8 cellular contexts compared by ENCODE assay signal in genomic region chr1:165914136-165914798, GRCh38.
A peak's percentile ranks its signal among the peaks of the same experiment; 100 is the strongest.
DNase-seq lines count a peak whose midpoint lies in the region; FAIRE-seq and TF ChIP-seq lines count a peak whose summit lies in the region.

No MANE protein-coding gene starts in this region.

- H4K20me1 ChIP-seq in GM23248 (ENCODE audit: insufficient read depth) = no peaks in the 10 kb centered on the region

- no peak overlapping the region for H2AFZ ChIP-seq in GM23248

- TF ChIP-seq POLR2A in ovary (IDR thresholded peaks at IDR 0.05) (no peak), vagina (IDR thresholded peaks at IDR 0.05) (no peak)

- H3K27ac ChIP-seq in GM23248 = peak overlapping the region; percentile 38; the same call in 1 of the 2 replicates
- peak overlapping the region; percentile 1 for H3K27ac ChIP-seq in KOPT-K1 (ENCODE audit: low read depth, low read length, poor library complexity, severe bottlenecking)
- no peak overlapping the region for H3K27ac ChIP-seq in ovary
- H3K27ac ChIP-seq in vagina = no peak overlapping the region

- H3K4me1 ChIP-seq in GM23248 (ENCODE audit: insufficient read depth) (peaks cover 16% of the 10 kb centered on the region), ovary (ENCODE audit: insufficient read depth) (peaks cover 12% of the 10 kb centered on the region), vagina (peaks cover 10% of the 10 kb centered on the region)

- peak overlapping the region; percentile 15 for H3K4me2 ChIP-seq in GM23248 (ENCODE audit: unreplicated experiment)

- no peak overlapping the region for H3K4me3 Mint-ChIP-seq in activated T-helper 2 cell treated with anti-CD3 and anti-CD28 coated beads, Interferon-gamma antibody, Interleukin-2, Interleukin-4, amounts not matched to agents 10 μg/mL and 5 μg/mL and 100 μg/mL, durations not matched to agents 14 hours and 24 hours and 36 hours (ENCODE audit: low read depth)

- 0 out of 2 replicates have a peak, but pooled peaks cover 11% of the 10 kb centered on the region for H3K79me2 ChIP-seq in GM23248 (ENCODE audit: insufficient read depth)

- H3K9me3 ChIP-seq in GM23248 (ENCODE audit: low read depth) = no peaks in the 10 kb centered on the region
- H3K9me3 ChIP-seq in KOPT-K1 (ENCODE audit: insufficient read depth, low read length, poor library complexity, severe bottlenecking) = no peaks in the 10 kb centered on the region
- no peaks in the 10 kb centered on the region for H3K9me3 ChIP-seq in ovary
- H3K9me3 ChIP-seq in vagina = no peaks in the 10 kb centered on the region

- H3K9me3 Mint-ChIP-seq in activated T-helper 2 cell treated with anti-CD3 and anti-CD28 coated beads, Interferon-gamma antibody, Interleukin-2, Interleukin-4, amounts not matched to agents 10 μg/mL and 5 μg/mL and 100 μg/mL, durations not matched to agents 14 hours and 24 hours and 36 hours = no peaks in the 10 kb centered on the region

- H3K9ac ChIP-seq in GM23248 = peak overlapping the region; percentile 20; the same call in 1 of the 2 replicates

- peak; percentile 96 for FAIRE-seq in G401.6 (lab: Jason Lieb, UNC)

- intact Hi-C loops in activated T-helper 2 cell treated with anti-CD3 and anti-CD28 coated beads, Interferon-gamma antibody, Interleukin-2, Interleukin-4, amounts not matched to agents 10 μg/mL and 5 μg/mL and 100 μg/mL, durations not matched to agents 14 hours and 24 hours and 36 hours (cut with micrococcal nuclease) = loop anchor here (1.0 to 10.0 kb wide), 5 partner anchors 87 to 519 kb away; partner anchors contain the start of gene UCK2
- intact Hi-C loops in ovary (cut with DNase I) (loop anchor here (2.0 to 10.0 kb wide), 8 partner anchors 87 to 519 kb away; partner anchors contain the start of genes TMCO1 (in 1 of the 4) and UCK2 (in 1 of the 4)), vagina (cut with DNase I) (loop anchor here (10.0 kb wide), 2 partner anchors 199 to 519 kb away; no protein-coding TSS in a partner anchor)

- TF ChIP-seq CTCF in ovary (IDR thresholded peaks at IDR 0.05) (peak; percentile 60 to 77 (median 76)), vagina (IDR thresholded peaks at IDR 0.05) (peak; percentile 75 to 94 (median 92))

- DNase-seq in GM23248 (peak; percentile 86), RPMI7951 (ENCODE audit: low read depth) (peak; percentile 72), foreskin melanocyte (peak; percentile 70), ovary (peak; percentile 40 to 71 (median 47)), vagina (ENCODE audit: extremely low spot score in 2 of 2) (no peak)
- DNase-seq in activated T-helper 2 cell treated with anti-CD3 and anti-CD28 coated beads, Interferon-gamma antibody, Interleukin-2, Interleukin-4, amounts not matched to agents 10 μg/mL and 5 μg/mL and 100 μg/mL, durations not matched to agents 14 hours and 24 hours and 36 hours (ENCODE audit: low spot score) = peak; percentile 56

- in situ Hi-C loops in GM23248 (cut with MboI) = loop anchor here (10.0 kb wide), 2 partner anchors 199 to 519 kb away; no protein-coding TSS in a partner anchor

- peaks cover 6% of the 10 kb centered on the region for H3F3A ChIP-seq in GM23248 (ENCODE audit: insufficient read depth)

- H3K27ac Mint-ChIP-seq in activated T-helper 2 cell treated with anti-CD3 and anti-CD28 coated beads, Interferon-gamma antibody, Interleukin-2, Interleukin-4, amounts not matched to agents 10 μg/mL and 5 μg/mL and 100 μg/mL, durations not matched to agents 14 hours and 24 hours and 36 hours = no peak overlapping the region

- peaks cover 5% of the 10 kb centered on the region for H3K4me1 Mint-ChIP-seq in activated T-helper 2 cell treated with anti-CD3 and anti-CD28 coated beads, Interferon-gamma antibody, Interleukin-2, Interleukin-4, amounts not matched to agents 10 μg/mL and 5 μg/mL and 100 μg/mL, durations not matched to agents 14 hours and 24 hours and 36 hours (ENCODE audit: low read depth)

- peaks cover 3% of the 10 kb centered on the region for H3K36me3 Mint-ChIP-seq in activated T-helper 2 cell treated with anti-CD3 and anti-CD28 coated beads, Interferon-gamma antibody, Interleukin-2, Interleukin-4, amounts not matched to agents 10 μg/mL and 5 μg/mL and 100 μg/mL, durations not matched to agents 14 hours and 24 hours and 36 hours (ENCODE audit: low read depth)

- no peaks in the 10 kb centered on the region for H3K27me3 Mint-ChIP-seq in activated T-helper 2 cell treated with anti-CD3 and anti-CD28 coated beads, Interferon-gamma antibody, Interleukin-2, Interleukin-4, amounts not matched to agents 10 μg/mL and 5 μg/mL and 100 μg/mL, durations not matched to agents 14 hours and 24 hours and 36 hours (ENCODE audit: low read depth)

- no peaks in the 10 kb centered on the region for H3K9me2 ChIP-seq in GM23248 (ENCODE audit: insufficient read depth)

- WGBS in GM23248 (ENCODE audit: low coverage in 1 of 2, low lambda C conversion rate in 2 of 2, missing lambda C conversion rate in 2 of 2), 2 experiments = 1 to 2% methylated on average over 4 of the region's 4 CpGs
- WGBS in ovary, 3 donors = 3 to 7% (median 4%) methylated on average over 4 of the region's 4 CpGs

- H3K36me3 ChIP-seq in GM23248 (ENCODE audit: low read depth) (0 out of 2 replicates have a peak, but pooled peaks cover 3% of the 10 kb centered on the region), KOPT-K1 (ENCODE audit: insufficient read depth, low read length) (peaks cover 42% of the 10 kb centered on the region), ovary (no peaks in the 10 kb centered on the region), vagina (no peaks in the 10 kb centered on the region)

- TF ChIP-seq EP300 in ovary (IDR thresholded peaks at IDR 0.05) = no peak

- H3K27me3 ChIP-seq in GM23248 (replicated peaks; ENCODE audit: insufficient read depth) (no peaks in the 10 kb centered on the region), ovary (no peaks in the 10 kb centered on the region), vagina (no peaks in the 10 kb centered on the region)

- no peak overlapping the region for H3K4me3 ChIP-seq in GM23248
- no peak overlapping the region for H3K4me3 ChIP-seq in ovary
- no peak overlapping the region for H3K4me3 ChIP-seq in vagina

Comparison
In these comparisons a context has a peak if more than half of its experiments do, and no peak if none do; other contexts are left out.
1. DNase-seq: peak in GM23248 (single experiment), RPMI7951 (single experiment), activated T-helper 2 cell treated with anti-CD3 and anti-CD28 coated beads, Interferon-gamma antibody, Interleukin-2, Interleukin-4, amounts not matched to agents 10 μg/mL and 5 μg/mL and 100 μg/mL, durations not matched to agents 14 hours and 24 hours and 36 hours (single experiment), foreskin melanocyte (single experiment) and ovary (5 of 5); none in vagina (0 of 2).
2. H3K27ac ChIP-seq: peak in GM23248 (single experiment) and KOPT-K1 (single experiment); none in ovary (0 of 2) and vagina (single experiment).